8 cellular contexts compared by ENCODE assay signal in the genomic region with DNA sequence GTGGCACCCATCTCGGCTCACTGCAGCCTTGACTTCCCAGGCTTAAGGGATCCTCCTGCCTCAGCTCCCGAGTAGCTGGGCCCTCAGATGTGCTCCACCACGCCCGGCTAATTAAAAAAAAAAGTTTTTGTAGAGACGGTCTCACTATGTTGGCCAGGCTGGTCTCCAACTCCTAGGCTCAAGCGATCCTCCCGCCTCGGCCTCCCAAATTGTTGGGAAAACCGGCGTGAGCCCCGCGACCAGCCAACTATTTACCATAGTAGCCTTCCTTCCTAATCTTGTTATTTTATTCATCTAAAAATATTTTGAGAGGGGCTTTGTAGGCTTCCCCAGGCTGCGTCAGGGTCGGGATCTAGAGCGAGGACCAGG. TPM values are rescaled to one million over a fixed set of nuclear protein-coding genes. Genes with fewer than 3 reads are reported as not detected.
DNase-seq lines count a peak whose midpoint lies in the region; ATAC-seq and TF ChIP-seq lines count a peak whose summit lies in the region.

No MANE protein-coding gene starts in this region.

- no peak for DNase-seq in activated CD4-positive, alpha-beta T cell treated with anti-CD3 and anti-CD28 coated beads, Interleukin-2, amount 10 ng/mL, durations not matched to agents 24 days and 14 days
- no peak for DNase-seq in activated CD4-positive, alpha-beta T cell treated with anti-CD3 and anti-CD28 coated beads for 1 hour
- no peak for DNase-seq in activated naive CD8-positive, alpha-beta T cell treated with anti-CD3 and anti-CD28 coated beads, Interleukin-2, amount 50 U/mL, for 24 hours
- DNase-seq in kidney epithelial cell (ENCODE audit: low read depth): no peak
- no peak for DNase-seq in suprapubic skin (ENCODE audit: low spot score in 2 of 2)
- DNase-seq in NCI-H1105 treated with DMSO at 0.1 percent for 48 hours (lab: John Stamatoyannopoulos, UW): no peak
- no peak for DNase-seq in NCI-H748 treated with DMSO at 0.1 percent for 48 hours (lab: John Stamatoyannopoulos, UW)

- H3K4me3 ChIP-seq in kidney epithelial cell (ENCODE audit: low read depth, low read length) (peak overlapping the region; percentile 59), suprapubic skin (peak overlapping the region; percentile 91)

- H3K9me3 Mint-ChIP-seq in activated CD4-positive, alpha-beta T cell treated with anti-CD3 and anti-CD28 coated beads, Interleukin-2, amount 10 ng/mL, durations not matched to agents 24 days and 14 days: no peaks in the 10 kb centered on the region
- H3K9me3 Mint-ChIP-seq in activated naive CD8-positive, alpha-beta T cell treated with anti-CD3 and anti-CD28 coated beads, Interleukin-2, amount 50 U/mL, for 24 hours: no peaks in the 10 kb centered on the region

- H3K4me1 Mint-ChIP-seq in activated CD4-positive, alpha-beta T cell treated with anti-CD3 and anti-CD28 coated beads, Interleukin-2, amount 10 ng/mL, durations not matched to agents 24 days and 14 days: peaks cover 19% of the 10 kb centered on the region
- peaks cover 28% of the 10 kb centered on the region for H3K4me1 Mint-ChIP-seq in activated naive CD8-positive, alpha-beta T cell treated with anti-CD3 and anti-CD28 coated beads, Interleukin-2, amount 50 U/mL, for 24 hours

- no peak for TF ChIP-seq CTCF in kidney epithelial cell (IDR thresholded peaks at IDR 0.05; ENCODE audit: insufficient read depth, low read length, poor library complexity, severe bottlenecking)
- no peak for TF ChIP-seq CTCF in suprapubic skin (IDR thresholded peaks at IDR 0.05)

- H3K27ac ChIP-seq in suprapubic skin: peak overlapping the region; percentile 98

- H3K9me3 ChIP-seq in suprapubic skin: no peaks in the 10 kb centered on the region

- no peaks in the 10 kb centered on the region for H3K27me3 Mint-ChIP-seq in activated CD4-positive, alpha-beta T cell treated with anti-CD3 and anti-CD28 coated beads, Interleukin-2, amount 10 ng/mL, durations not matched to agents 24 days and 14 days
- H3K27me3 Mint-ChIP-seq in activated naive CD8-positive, alpha-beta T cell treated with anti-CD3 and anti-CD28 coated beads, Interleukin-2, amount 50 U/mL, for 24 hours: no peaks in the 10 kb centered on the region

- 44% methylated on average over 14 of the region's 15 CpGs for WGBS in suprapubic skin

- peak overlapping the region; percentile 74 for H3K4me3 Mint-ChIP-seq in activated CD4-positive, alpha-beta T cell treated with anti-CD3 and anti-CD28 coated beads, Interleukin-2, amount 10 ng/mL, durations not matched to agents 24 days and 14 days
- H3K4me3 Mint-ChIP-seq in activated naive CD8-positive, alpha-beta T cell treated with anti-CD3 and anti-CD28 coated beads, Interleukin-2, amount 50 U/mL, for 24 hours: peak overlapping the region; percentile 83

- H3K4me1 ChIP-seq in suprapubic skin: peaks cover 17% of the 10 kb centered on the region

- TF ChIP-seq EP300 in suprapubic skin (IDR thresholded peaks at IDR 0.05): no peak

- TF ChIP-seq POLR2A in suprapubic skin (IDR thresholded peaks at IDR 0.05): no peak

- H3K36me3 ChIP-seq in kidney epithelial cell (ENCODE audit: control insufficient read depth, insufficient read depth, low read length) (no peaks in the 10 kb centered on the region), suprapubic skin (no peaks in the 10 kb centered on the region)

- peak overlapping the region; percentile 88 for H3K27ac Mint-ChIP-seq in activated CD4-positive, alpha-beta T cell treated with anti-CD3 and anti-CD28 coated beads, Interleukin-2, amount 10 ng/mL, durations not matched to agents 24 days and 14 days
- H3K27ac Mint-ChIP-seq in activated naive CD8-positive, alpha-beta T cell treated with anti-CD3 and anti-CD28 coated beads, Interleukin-2, amount 50 U/mL, for 24 hours: peak overlapping the region; percentile 91

- ATAC-seq in activated naive CD8-positive, alpha-beta T cell treated with anti-CD3 and anti-CD28 coated beads, Interleukin-2, amount 50 U/mL, for 24 hours: no peak
- ATAC-seq in HG03095 (IDR thresholded peaks at IDR 0.05; ENCODE audit: unreplicated experiment): no peak

- H3K27me3 ChIP-seq in kidney epithelial cell (ENCODE audit: control insufficient read depth, insufficient read depth, low read length) (no peaks in the 10 kb centered on the region), suprapubic skin (no peaks in the 10 kb centered on the region)

- no peaks in the 10 kb centered on the region for H3K36me3 Mint-ChIP-seq in activated CD4-positive, alpha-beta T cell treated with anti-CD3 and anti-CD28 coated beads, Interleukin-2, amount 10 ng/mL, durations not matched to agents 24 days and 14 days (ENCODE audit: low read depth)
- H3K36me3 Mint-ChIP-seq in activated naive CD8-positive, alpha-beta T cell treated with anti-CD3 and anti-CD28 coated beads, Interleukin-2, amount 50 U/mL, for 24 hours (ENCODE audit: low read depth): no peaks in the 10 kb centered on the region

- intact Hi-C loops in activated CD4-positive, alpha-beta T cell treated with anti-CD3 and anti-CD28 coated beads, Interleukin-2, amount 10 ng/mL, durations not matched to agents 24 days and 14 days (cut with micrococcal nuclease): no loop called here

RNA-seq across cellular contexts. Expression of a gene that starts 25.4 kb away (rescaled TPM):
- total RNA-seq in activated CD4-positive, alpha-beta T cell treated with anti-CD3 and anti-CD28 coated beads, Interleukin-2, amount 10 ng/mL, durations not matched to agents 24 days and 14 days: 102 and 105 TPM in 2 replicates
- total RNA-seq in kidney epithelial cell: 40.9 and 46.4 TPM in 2 replicates
- total RNA-seq in suprapubic skin: 10 to 100 TPM; 42.1 to 56.3 (median 48.9) TPM

RNA-seq across cellular contexts. Expression of a gene that starts 54.1 kb away (rescaled TPM):
- total RNA-seq in activated CD4-positive, alpha-beta T cell treated with anti-CD3 and anti-CD28 coated beads, Interleukin-2, amount 10 ng/mL, durations not matched to agents 24 days and 14 days: 0.09 and 0.35 TPM in 2 replicates
- 0.75 TPM in 1 of 2 replicates, not detected in the other for total RNA-seq in kidney epithelial cell
- 100 to 1,000 TPM in 3 of 4 donors, 10 to 100 TPM in 1; 78.9 to 130 (median 108) TPM for total RNA-seq in suprapubic skin

Comparison
In these comparisons a context has a peak if more than half of its experiments do, and no peak if none do; other contexts are left out.
1. RNA of a gene that starts 54.1 kb away (total RNA-seq): 78.9 to 130 TPM in suprapubic skin; 0.75 TPM in kidney epithelial cell and 0.09 to 0.35 TPM in activated CD4-positive, alpha-beta T cell treated with anti-CD3 and anti-CD28 coated beads, Interleukin-2, amount 10 ng/mL, durations not matched to agents 24 days and 14 days; every median in the first group is over 10 times any median in the second.